In genomic region chr9:118223111-118223510, GRCh38 we compare ENCODE assay signal across 27 cellular contexts.
"Had no signal": no experiment of that assay in that cellular context is flagged by ENCODE, and none has a peak within 500 bp of the region (broad histone marks: within the 10 kb centered on the region; RNA-seq: fewer than 3 reads in every experiment).

No MANE protein-coding gene starts in this region.

- H3K27ac ChIP-seq: ovary, parathyroid adenoma, psoas muscle, right lobe of liver, skin epidermis, stomach, thoracic aorta, thyroid gland, tibial nerve, upper lobe of left lung, vagina had no signal

- DNase-seq: naive thymus-derived CD8-positive, alpha-beta T cell; occipital lobe; ovary; psoas muscle; right cardiac atrium; right lobe of liver; stimulated activated CD4-positive, alpha-beta T cell treated with anti-CD3 and anti-CD28 coated beads, Interleukin-15, amount 100 ng/mL, for 24 hours; stimulated activated CD4-positive, alpha-beta T cell treated with anti-CD3 and anti-CD28 coated beads, Interleukin-2, amount 100 ng/mL, for 24 hours; stimulated activated CD4-positive, alpha-beta T cell treated with anti-CD3 and anti-CD28 coated beads, Interleukin-2, amount 100 ng/mL, for 48 hours; stimulated activated CD4-positive, alpha-beta T cell treated with anti-CD3 and anti-CD28 coated beads, Interleukin-4, amount 100 ng/mL, for 24 hours; stimulated activated naive B cell treated with anti-CD40 and anti-IgM and Interleukin-4, amounts not matched to agents 10 μg/mL and 1 μg/mL and 100 μg/mL, for 72 hours; stimulated activated naive CD4-positive, alpha-beta T cell treated with Interleukin-2 at 50 U/mL for 16 hours; stomach; thyroid gland; trophoblast cell; upper lobe of left lung had no signal

- H3K4me1 ChIP-seq: parathyroid adenoma, psoas muscle, right lobe of liver, stomach, thyroid gland, tibial nerve, upper lobe of left lung, vagina had no signal

- H3K27me3 ChIP-seq: ovary, right lobe of liver, stomach, thyroid gland, tibial nerve, upper lobe of left lung, vagina had no signal

- H3K4me1 Mint-ChIP-seq: naive thymus-derived CD8-positive, alpha-beta T cell; neural crest cell; stimulated activated effector memory CD8-positive, alpha-beta T cell treated with anti-CD3 and anti-CD28 coated beads, Interleukin-12 subunit alpha, Interleukin-12 subunit beta, amount 100 ng/mL, for 72 hours; stimulated activated naive B cell treated with anti-CD40 and anti-IgM and Interleukin-4, amounts not matched to agents 10 μg/mL and 1 μg/mL and 100 μg/mL, for 72 hours had no signal

- H3K27me3 Mint-ChIP-seq: natural killer cell treated with Interleukin-12 subunit alpha and Interleukin-12 subunit beta and Interleukin-15 and Interleukin-18, amount 100 ng/mL, for 72 hours; progenitor cell of endocrine pancreas; stimulated activated naive CD8-positive, alpha-beta T cell treated with anti-CD3 and anti-CD28 coated beads, Interleukin-15, Interleukin-2, amounts not matched to agents 100 ng/mL and 50 ng/mL, for 24 hours had no signal

- H3K9ac ChIP-seq: parathyroid adenoma had no signal

- H3K9me3 Mint-ChIP-seq: nephron progenitor cell; neural crest cell; stimulated activated naive CD8-positive, alpha-beta T cell treated with anti-CD3 and anti-CD28 coated beads, Interleukin-15, Interleukin-2, amounts not matched to agents 100 ng/mL and 50 ng/mL, for 24 hours had no signal

- H3K4me3 ChIP-seq: ovary, psoas muscle, right lobe of liver, skin epidermis, stomach, thoracic aorta, thyroid gland, tibial nerve, upper lobe of left lung, vagina had no signal

- H3K4me3 Mint-ChIP-seq: naive thymus-derived CD8-positive, alpha-beta T cell; natural killer cell treated with Interleukin-12 subunit alpha and Interleukin-12 subunit beta and Interleukin-15 and Interleukin-18, amount 100 ng/mL, for 72 hours; neural crest cell; stimulated activated effector memory CD8-positive, alpha-beta T cell treated with anti-CD3 and anti-CD28 coated beads, Interleukin-12 subunit alpha, Interleukin-12 subunit beta, amount 100 ng/mL, for 72 hours; stimulated activated naive B cell treated with anti-CD40 and anti-IgM and Interleukin-4, amounts not matched to agents 10 μg/mL and 1 μg/mL and 100 μg/mL, for 72 hours; stimulated activated naive CD8-positive, alpha-beta T cell treated with anti-CD3 and anti-CD28 coated beads, Interleukin-15, Interleukin-2, amounts not matched to agents 100 ng/mL and 50 ng/mL, for 24 hours had no signal

- H3K36me3 ChIP-seq: ovary, right lobe of liver, stomach, thoracic aorta, thyroid gland, tibial nerve, upper lobe of left lung, vagina had no signal

- H2AFZ ChIP-seq: parathyroid adenoma had no signal

- H3K27ac Mint-ChIP-seq: naive thymus-derived CD8-positive, alpha-beta T cell; natural killer cell treated with Interleukin-12 subunit alpha and Interleukin-12 subunit beta and Interleukin-15 and Interleukin-18, amount 100 ng/mL, for 72 hours; nephron progenitor cell; progenitor cell of endocrine pancreas; stimulated activated effector memory CD8-positive, alpha-beta T cell treated with anti-CD3 and anti-CD28 coated beads, Interleukin-12 subunit alpha, Interleukin-12 subunit beta, amount 100 ng/mL, for 72 hours; stimulated activated naive B cell treated with anti-CD40 and anti-IgM and Interleukin-4, amounts not matched to agents 10 μg/mL and 1 μg/mL and 100 μg/mL, for 72 hours; stimulated activated naive CD8-positive, alpha-beta T cell treated with anti-CD3 and anti-CD28 coated beads, Interleukin-15, Interleukin-2, amounts not matched to agents 100 ng/mL and 50 ng/mL, for 24 hours had no signal

- H3K79me2 ChIP-seq: parathyroid adenoma had no signal

- H3K9me3 ChIP-seq: ovary, psoas muscle, right lobe of liver, stomach, thoracic aorta, thyroid gland, tibial nerve, upper lobe of left lung, vagina had no signal

- ATAC-seq: naive thymus-derived CD8-positive, alpha-beta T cell; natural killer cell treated with Interleukin-12 subunit alpha and Interleukin-12 subunit beta and Interleukin-15 and Interleukin-18, amount 100 ng/mL, for 72 hours; stimulated activated effector memory CD8-positive, alpha-beta T cell treated with anti-CD3 and anti-CD28 coated beads, Interleukin-12 subunit alpha, Interleukin-12 subunit beta, amount 100 ng/mL, for 72 hours; stimulated activated naive B cell treated with anti-CD40 and anti-IgM and Interleukin-4, amounts not matched to agents 10 μg/mL and 1 μg/mL and 100 μg/mL, for 72 hours had no signal

- H3K36me3 Mint-ChIP-seq: naive thymus-derived CD8-positive, alpha-beta T cell; natural killer cell treated with Interleukin-12 subunit alpha and Interleukin-12 subunit beta and Interleukin-15 and Interleukin-18, amount 100 ng/mL, for 72 hours; stimulated activated effector memory CD8-positive, alpha-beta T cell treated with anti-CD3 and anti-CD28 coated beads, Interleukin-12 subunit alpha, Interleukin-12 subunit beta, amount 100 ng/mL, for 72 hours; stimulated activated naive B cell treated with anti-CD40 and anti-IgM and Interleukin-4, amounts not matched to agents 10 μg/mL and 1 μg/mL and 100 μg/mL, for 72 hours had no signal
